9 cellular contexts compared by ENCODE assay signal in genomic region chr5:157516626-157517325, GRCh38. TPM values are rescaled to one million over a fixed set of nuclear protein-coding genes. Genes with fewer than 3 reads are reported as not detected.
A peak's percentile ranks its signal among the peaks of the same experiment; 100 is the strongest.
DNase-seq lines count a peak whose midpoint lies in the region; ATAC-seq and TF ChIP-seq lines count a peak whose summit lies in the region.
"Had no signal": no experiment of that assay in that cellular context is flagged by ENCODE, and none has a peak within 500 bp of the region (broad histone marks: within the 10 kb centered on the region; RNA-seq: fewer than 3 reads in every experiment).

No MANE protein-coding gene starts in this region.

- no peaks in the 10 kb centered on the region for H3K27me3 Mint-ChIP-seq in activated T-cell treated with anti-CD3 and anti-CD28 coated beads, Interleukin-2, amount 50 U/mL, for 72 hours (ENCODE audit: low read depth)

- peak overlapping the region in 1 of 2 donors; percentile 36 for H3K9ac ChIP-seq in colonic mucosa (ENCODE audit: low read depth in 2 of 2, low read length in 2 of 2)

- DNase-seq in activated T-cell treated with anti-CD3 and anti-CD28 coated beads, Interleukin-2, amount 50 U/mL, for 72 hours: no peak
- no peak for DNase-seq in activated T-cell treated with anti-CD3 and anti-CD28 coated beads, Interleukin-2, amount 50 U/mL, for 48 hours
- DNase-seq in colonic mucosa (no peak), uterus (peak; percentile 74 to 80), activated gamma-delta T cell (lab: John Stamatoyannopoulos, UW) (no peak), DMS79 treated with DMSO at 0.1 percent for 48 hours (lab: John Stamatoyannopoulos, UW) (no peak)

- WGBS in mesodermal cell (ENCODE audit: insufficient coverage in 2 of 2), 2 experiments: 86 to 95% methylated on average over 3 to 5 of the region's 5 CpGs

- peak overlapping the region in 1 of 2 donors; percentile 2 for H3K4me3 Mint-ChIP-seq in activated T-cell treated with anti-CD3 and anti-CD28 coated beads, Interleukin-2, amount 50 U/mL, for 72 hours

- no peaks in the 10 kb centered on the region for H3K36me3 ChIP-seq in colonic mucosa
- peaks cover 92% of the 10 kb centered on the region for H3K36me3 ChIP-seq in mesodermal cell (ENCODE audit: control insufficient read depth, insufficient read depth, low read length)
- no peaks in the 10 kb centered on the region for H3K36me3 ChIP-seq in uterus
- H3K36me3 ChIP-seq: HAP-1 had no signal

- H3K9me3 Mint-ChIP-seq in activated T-cell treated with anti-CD3 and anti-CD28 coated beads, Interleukin-2, amount 50 U/mL, for 72 hours: peaks cover 0 to 1% of the 10 kb centered on the region in 2 donors

- H3K4me1 ChIP-seq in colonic mucosa: peaks cover 3% of the 10 kb centered on the region
- peaks cover 46% of the 10 kb centered on the region for H3K4me1 ChIP-seq in mesodermal cell (ENCODE audit: control insufficient read depth, insufficient read depth, low read length, poor library complexity, severe bottlenecking)
- peaks cover 0 to 11% of the 10 kb centered on the region in 2 donors for H3K4me1 ChIP-seq in uterus

- H3K27me3 ChIP-seq in colonic mucosa (no peaks in the 10 kb centered on the region), uterus (no peaks in the 10 kb centered on the region)

- peaks cover 11 to 18% of the 10 kb centered on the region in 2 donors for H3K36me3 Mint-ChIP-seq in activated T-cell treated with anti-CD3 and anti-CD28 coated beads, Interleukin-2, amount 50 U/mL, for 72 hours (ENCODE audit: insufficient read depth in 2 of 2)

- peak overlapping the region; percentile 58 for H3K27ac ChIP-seq in colonic mucosa
- peak overlapping the region; percentile 84 for H3K27ac ChIP-seq in mesodermal cell (ENCODE audit: low read depth, low read length, severe bottlenecking)
- peak overlapping the region; percentile 77 to 85 for H3K27ac ChIP-seq in uterus

- ATAC-seq in activated T-cell treated with anti-CD3 and anti-CD28 coated beads, Interleukin-2, amount 50 U/mL, for 72 hours (replicated peaks in 1 of 2): no peak
- no peak for ATAC-seq in HG02870 (IDR thresholded peaks at IDR 0.05; ENCODE audit: unreplicated experiment)

- H3K9me3 ChIP-seq in colonic mucosa (no peaks in the 10 kb centered on the region), mesodermal cell (ENCODE audit: control insufficient read depth, low read length) (no peaks in the 10 kb centered on the region), uterus (no peaks in the 10 kb centered on the region)
- H3K9me3 ChIP-seq: HAP-1 had no signal

- peaks cover 31% of the 10 kb centered on the region for H3K4me1 Mint-ChIP-seq in activated T-cell treated with anti-CD3 and anti-CD28 coated beads, Interleukin-2, amount 50 U/mL, for 72 hours (ENCODE audit: low read depth)

- intact Hi-C loops in colonic mucosa (cut with DNase I) (no loop called here), uterus (cut with DNase I; ENCODE audit: low total_unique reads) (loop anchor here (10.0 kb wide), 1 partner anchor 58 kb away; the partner anchor contains the start of gene ADAM19)

- peak overlapping the region; percentile 13 for H3K27ac Mint-ChIP-seq in activated T-cell treated with anti-CD3 and anti-CD28 coated beads, Interleukin-2, amount 50 U/mL, for 72 hours

- TF ChIP-seq POLR2A in uterus (IDR thresholded peaks at IDR 0.05): no peak

- TF ChIP-seq CTCF in colonic mucosa (IDR thresholded peaks at IDR 0.05): no peak
- no peak for TF ChIP-seq CTCF in uterus (IDR thresholded peaks at IDR 0.05)

- H3K4me3 ChIP-seq in colonic mucosa (no peak overlapping the region), mesodermal cell (ENCODE audit: extremely low read depth, insufficient read depth, low read length, poor library complexity, severe bottlenecking) (no peak overlapping the region), uterus (no peak overlapping the region)
- H3K4me3 ChIP-seq: HAP-1 had no signal

RNA-seq across cellular contexts. Expression of gene NIPAL4, which starts 56.8 kb away (rescaled TPM):
- total RNA-seq in activated T-cell treated with anti-CD3 and anti-CD28 coated beads, Interleukin-2, amount 50 U/mL, for 72 hours: 1 to 10 TPM; 3.1 to 5.9 TPM
- 1 to 10 TPM in 1 of 2 donors, not detected in 1; 1.4 TPM for total RNA-seq in colonic mucosa
- 3.3 TPM for polyA plus RNA-seq in mesodermal cell (2013, experiment 1 of 2)
- polyA plus RNA-seq in mesodermal cell (2013, experiment 2 of 2): 2.3 TPM
- total RNA-seq in uterus: under 1 TPM in 2 of 4 donors, not detected in 2; 0.14 to 0.43 TPM

RNA-seq across cellular contexts. Expression of gene ADAM19, which starts 58.8 kb away (rescaled TPM):
- total RNA-seq in activated T-cell treated with anti-CD3 and anti-CD28 coated beads, Interleukin-2, amount 50 U/mL, for 72 hours: 100 to 1,000 TPM in 1 of 2 donors, 10 to 100 TPM in 1; 50.2 to 127 TPM
- total RNA-seq in colonic mucosa: 10 to 100 TPM in 1 of 2 donors, 1 to 10 TPM in 1; 2.9 to 12.8 TPM
- 122 TPM for polyA plus RNA-seq in mesodermal cell (2013, experiment 1 of 2)
- 104 TPM for polyA plus RNA-seq in mesodermal cell (2013, experiment 2 of 2)
- 10 to 100 TPM in 3 of 4 donors, 1 to 10 TPM in 1; 2.4 to 25.6 (median 15.3) TPM for total RNA-seq in uterus

Comparison
In these comparisons a context has a peak if more than half of its experiments do, and no peak if none do; other contexts are left out.
1. DNase-seq: peak in uterus (2 of 2); none in activated T-cell treated with anti-CD3 and anti-CD28 coated beads, Interleukin-2, amount 50 U/mL, for 72 hours (0 of 2), activated T-cell treated with anti-CD3 and anti-CD28 coated beads, Interleukin-2, amount 50 U/mL, for 48 hours (0 of 2), colonic mucosa (single experiment), activated gamma-delta T cell (single experiment) and DMS79 treated with DMSO at 0.1 percent for 48 hours (single experiment).
2. Peak in every context shown above with its lines, with median percentiles within 50 percentile points of each other: H3K27ac ChIP-seq.